In genomic region chr1:206912445-206913095, GRCh38 we compare ENCODE assay signal across 8 cellular contexts. TPM values are rescaled to one million over a fixed set of nuclear protein-coding genes. Genes with fewer than 3 reads are reported as not detected.
DNase-seq lines count a peak whose midpoint lies in the region; ATAC-seq and TF ChIP-seq lines count a peak whose summit lies in the region.

No MANE protein-coding gene starts in this region.

- TF ChIP-seq POLR2A in esophagus squamous epithelium (IDR thresholded peaks at IDR 0.05) (no peak), uterus (IDR thresholded peaks at IDR 0.05) (no peak)

- peak; percentile 72 to 80 (median 77) for ATAC-seq in natural killer cell

- H3K27ac ChIP-seq in OCI-LY1 (ENCODE audit: low read depth, low read length, poor library complexity, severe bottlenecking) (no peak overlapping the region), esophagus squamous epithelium (no peak overlapping the region), uterus (no peak overlapping the region)

- H3F3A ChIP-seq in OCI-LY1 (ENCODE audit: insufficient read depth, low read length), result no peaks in the 10 kb centered on the region

- H3K27ac Mint-ChIP-seq in activated T-cell treated with anti-CD3 and anti-CD28 coated beads, Interleukin-2, amount 50 U/mL, for 24 hours, result peak overlapping the region; percentile 46
- peak overlapping the region in 1 of 2 donors; percentile 77 for H3K27ac Mint-ChIP-seq in natural killer cell

- intact Hi-C loops in esophagus squamous epithelium (cut with DNase I) (loop anchor here (5.0 kb wide), 1 partner anchor 175 kb away; no protein-coding TSS in a partner anchor), natural killer cell (cut with micrococcal nuclease) (loop anchor here (1.0 to 10.0 kb wide), 4 partner anchors 47 to 278 kb away; partner anchors contain the start of genes DYRK3 and IL20), uterus (cut with DNase I; ENCODE audit: low total_unique reads) (loop anchor here (5.0 kb wide), 1 partner anchor 175 kb away; no protein-coding TSS in a partner anchor)

- no peak overlapping the region for H3K4me3 Mint-ChIP-seq in activated T-cell treated with anti-CD3 and anti-CD28 coated beads, Interleukin-2, amount 50 U/mL, for 24 hours
- H3K4me3 Mint-ChIP-seq in natural killer cell, result peak overlapping the region; percentile 25

- DNase-seq in 8988T (peak; percentile 59), Kasumi-1 (lab: John Stamatoyannopoulos, UW) (peak; percentile 63 to 77), esophagus squamous epithelium (lab: John Stamatoyannopoulos, UW) (peak; percentile 13), natural killer cell (peak; percentile 51), uterus (peak; percentile 69 to 76)
- peak; percentile 70 for DNase-seq in activated T-cell treated with anti-CD3 and anti-CD28 coated beads, Interleukin-2, amount 50 U/mL, for 24 hours

- peaks cover 92% of the 10 kb centered on the region for H3K4me1 Mint-ChIP-seq in activated T-cell treated with anti-CD3 and anti-CD28 coated beads, Interleukin-2, amount 50 U/mL, for 24 hours (ENCODE audit: low read depth)
- H3K4me1 Mint-ChIP-seq in natural killer cell, result peaks cover 84% of the 10 kb centered on the region in 2 donors

- no peaks in the 10 kb centered on the region for H4K20me1 ChIP-seq in OCI-LY1 (ENCODE audit: insufficient read depth, low read length)

- no peaks in the 10 kb centered on the region for H3K9me3 Mint-ChIP-seq in activated T-cell treated with anti-CD3 and anti-CD28 coated beads, Interleukin-2, amount 50 U/mL, for 24 hours
- H3K9me3 Mint-ChIP-seq in natural killer cell, result no peaks in the 10 kb centered on the region

- no peak overlapping the region for H3K4me2 ChIP-seq in OCI-LY1 (ENCODE audit: low read length)

- H3K27me3 ChIP-seq in OCI-LY1 (ENCODE audit: insufficient read depth, low read length) (no peaks in the 10 kb centered on the region), esophagus squamous epithelium (peaks cover 0 to 26% (median 0%) of the 10 kb centered on the region in 4 donors), uterus (no peaks in the 10 kb centered on the region)

- H3K36me3 Mint-ChIP-seq in activated T-cell treated with anti-CD3 and anti-CD28 coated beads, Interleukin-2, amount 50 U/mL, for 24 hours (ENCODE audit: low read depth), result peaks cover 64% of the 10 kb centered on the region
- H3K36me3 Mint-ChIP-seq in natural killer cell, result peaks cover 19% of the 10 kb centered on the region

- H3K4me1 ChIP-seq in OCI-LY1 (ENCODE audit: insufficient read depth, low read length, severe bottlenecking) (peaks cover 8% of the 10 kb centered on the region), esophagus squamous epithelium (peaks cover 11 to 36% (median 12%) of the 10 kb centered on the region in 3 donors), uterus (peaks cover 0 to 7% of the 10 kb centered on the region in 2 donors)

- no peak overlapping the region for H3K9ac ChIP-seq in OCI-LY1 (ENCODE audit: low read length)

- H3K36me3 ChIP-seq in OCI-LY1 (ENCODE audit: insufficient read depth, low read length) (no peaks in the 10 kb centered on the region), esophagus squamous epithelium (no peaks in the 10 kb centered on the region), uterus (no peaks in the 10 kb centered on the region)

- H3K4me3 ChIP-seq in GM12875 (ENCODE audit: low read depth, low read length) (no peak overlapping the region), OCI-LY1 (ENCODE audit: low read depth, low read length, poor library complexity, severe bottlenecking) (no peak overlapping the region), esophagus squamous epithelium (no peak overlapping the region), uterus (no peak overlapping the region)

- no peaks in the 10 kb centered on the region for H3K79me2 ChIP-seq in OCI-LY1 (ENCODE audit: insufficient read depth, low read length)

- whole genome bisulfite sequencing in esophagus squamous epithelium, 2 donors, result 18 to 22% methylated on average over 7 of the region's 7 CpGs

- TF ChIP-seq CTCF in GM12875 (IDR thresholded peaks at IDR 0.05; ENCODE audit: borderline replicate concordance, insufficient read depth, low read depth, low read length) (peak; percentile 71), OCI-LY1 (IDR thresholded peaks at IDR 0.05; ENCODE audit: low read length) (peak; percentile 76), esophagus squamous epithelium (IDR thresholded peaks at IDR 0.05) (peak; percentile 84 to 93 (median 90)), natural killer cell (IDR thresholded peaks at IDR 0.05) (peak; percentile 91), uterus (IDR thresholded peaks at IDR 0.05) (peak; percentile 79 to 88 (median 86))

- H3K9me2 ChIP-seq in OCI-LY1 (ENCODE audit: low read depth, low read length), result no peaks in the 10 kb centered on the region

- H3K27me3 Mint-ChIP-seq in activated T-cell treated with anti-CD3 and anti-CD28 coated beads, Interleukin-2, amount 50 U/mL, for 24 hours, result no peaks in the 10 kb centered on the region
- no peaks in the 10 kb centered on the region for H3K27me3 Mint-ChIP-seq in natural killer cell (ENCODE audit: low read depth in 2 of 2)

- no peak overlapping the region for H2AFZ ChIP-seq in OCI-LY1 (ENCODE audit: low read length)

- H3K9me3 ChIP-seq in OCI-LY1 (ENCODE audit: low read length) (no peaks in the 10 kb centered on the region), esophagus squamous epithelium (no peaks in the 10 kb centered on the region), uterus (no peaks in the 10 kb centered on the region)

RNA-seq across cellular contexts. Expression of gene FCMR, which starts 9.2 kb away (rescaled TPM):
- 1 to 10 TPM in 1 of 4 donors, under 1 TPM in 2, not detected in 1; 0.88 to 4.2 (median 1.00) TPM for total RNA-seq in esophagus squamous epithelium
- total RNA-seq in natural killer cell, result 100 to 1,000 TPM; 157 to 178 (median 177) TPM
- total RNA-seq in uterus, result 1 to 10 TPM in 2 of 4 donors, under 1 TPM in 1, not detected in 1; 0.59 to 1.7 (median 1.7) TPM

RNA-seq across cellular contexts. Expression of gene IL24, which starts 15.3 kb away (rescaled TPM):
- total RNA-seq in esophagus squamous epithelium (not detected), natural killer cell (not detected), uterus (not detected)

RNA-seq across cellular contexts. Expression of gene PIGR, which starts 33.7 kb away (rescaled TPM):
- total RNA-seq in esophagus squamous epithelium (100 to 1,000 TPM in 1 of 4 donors, 1 to 10 TPM in 1, under 1 TPM in 1, not detected in 1; 0.99 to 144 (median 1.1) TPM), natural killer cell (under 1 TPM in 1 of 3 donors, not detected in 2; 0.38 TPM), uterus (1 to 10 TPM in 3 of 4 donors, under 1 TPM in 1; 0.69 to 7.1 (median 3.1) TPM)

RNA-seq across cellular contexts. Expression of gene IL20, which starts 47.1 kb away (rescaled TPM):
- total RNA-seq in esophagus squamous epithelium (1 to 10 TPM in 1 of 4 donors, not detected in 3; 1.1 TPM), natural killer cell (not detected), uterus (10 to 100 TPM in 1 of 4 donors, not detected in 3; 40.6 TPM)

RNA-seq across cellular contexts. Expression of gene FCAMR, which starts 57.7 kb away (rescaled TPM):
- total RNA-seq in esophagus squamous epithelium (not detected), natural killer cell (not detected), uterus (not detected)

Comparison
In these comparisons a context has a peak if more than half of its experiments do, and no peak if none do; other contexts are left out.
1. DNase-seq: peak in every context shown above with its lines; median percentile 72 in uterus; 70 in Kasumi-1; 70 in activated T-cell treated with anti-CD3 and anti-CD28 coated beads, Interleukin-2, amount 50 U/mL, for 24 hours; 59 in 8988T; 51 in natural killer cell; 13 in esophagus squamous epithelium.
2. RNA of gene FCMR, which starts 9.2 kb away (total RNA-seq): 157 to 178 TPM in natural killer cell; 0.59 to 1.7 TPM in uterus and 0.88 to 4.2 TPM in esophagus squamous epithelium; every median in the first group is over 10 times any median in the second.
3. Peak in every context shown above with its lines, with median percentiles within 50 percentile points of each other: CTCF ChIP-seq.